Comparison of ENCODE assay signal across 27 cellular contexts in genomic region chr1:232450626-232451025, GRCh38.
"Had no signal": no experiment of that assay in that cellular context is flagged by ENCODE, and none has a peak within 500 bp of the region (broad histone marks: within the 10 kb centered on the region; RNA-seq: fewer than 3 reads in every experiment).

No MANE protein-coding gene starts in this region.

- H3K27ac ChIP-seq: epithelial cell of prostate, hepatocyte, sigmoid colon, transverse colon, VCaP had no signal

- H2AFZ ChIP-seq: hepatocyte had no signal

- H3K4me2 ChIP-seq: hepatocyte, smooth muscle cell had no signal

- H3K4me3 Mint-ChIP-seq: activated CD4-positive, alpha-beta T cell treated with anti-CD3 and anti-CD28 coated beads, Interleukin-2, amount 10 ng/mL, durations not matched to agents 24 days and 14 days; activated CD8-positive, alpha-beta memory T cell treated with anti-CD3 and anti-CD28 coated beads, Interleukin-2, amount 10 ng/mL, durations not matched to agents 7 days and 5 days; activated CD8-positive, alpha-beta T cell treated with anti-CD3 and anti-CD28 coated beads for 36 hours; activated naive CD4-positive, alpha-beta T cell treated with anti-CD3 and anti-CD28 coated beads, Interleukin-2, amount 50 U/mL, for 24 hours; immature natural killer cell; nephron; stimulated activated memory B cell treated with anti-CD40 and anti-IgM and Interleukin-4, amounts not matched to agents 10 μg/mL and 1 μg/mL and 100 μg/mL, for 72 hours; T-cell; T-helper 2 cell treated with Interferon-gamma antibody and Interleukin-4, amounts not matched to agents 5 μg/mL and 100 μg/mL, for 36 hours had no signal

- ATAC-seq: activated CD4-positive, CD25-positive, alpha-beta regulatory T cell treated with anti-CD3 and anti-CD28 coated beads, Interleukin-2, amount 50 U/mL, for 24 hours; activated CD8-positive, alpha-beta memory T cell treated with anti-CD3 and anti-CD28 coated beads, Interleukin-2, amount 10 ng/mL, durations not matched to agents 7 days and 5 days; activated CD8-positive, alpha-beta T cell treated with anti-CD3 and anti-CD28 coated beads for 36 hours; left lobe of liver; stimulated activated memory B cell treated with anti-CD40 and anti-IgM and Interleukin-4, amounts not matched to agents 10 μg/mL and 1 μg/mL and 100 μg/mL, for 72 hours; T-cell had no signal

- H3K27me3 Mint-ChIP-seq: activated CD4-positive, alpha-beta T cell treated with anti-CD3 and anti-CD28 coated beads, Interleukin-2, amount 10 ng/mL, durations not matched to agents 24 days and 14 days; activated CD8-positive, alpha-beta T cell treated with anti-CD3 and anti-CD28 coated beads for 36 hours; activated naive CD4-positive, alpha-beta T cell treated with anti-CD3 and anti-CD28 coated beads, Interleukin-2, amount 50 U/mL, for 24 hours; stimulated activated memory B cell treated with anti-CD40 and anti-IgM and Interleukin-4, amounts not matched to agents 10 μg/mL and 1 μg/mL and 100 μg/mL, for 72 hours had no signal

- H3K9me3 ChIP-seq: sigmoid colon, transverse colon had no signal

- H3K36me3 ChIP-seq: transverse colon had no signal

- H3K4me1 Mint-ChIP-seq: activated naive CD4-positive, alpha-beta T cell treated with anti-CD3 and anti-CD28 coated beads, Interleukin-2, amount 50 U/mL, for 24 hours; stimulated activated memory B cell treated with anti-CD40 and anti-IgM and Interleukin-4, amounts not matched to agents 10 μg/mL and 1 μg/mL and 100 μg/mL, for 72 hours had no signal

- H3K27me3 ChIP-seq: hepatocyte, sigmoid colon, transverse colon had no signal

- DNase-seq: activated CD4-positive, alpha-beta T cell treated with anti-CD3 and anti-CD28 coated beads, Interleukin-2, amount 10 ng/mL, durations not matched to agents 24 days and 14 days; activated CD8-positive, alpha-beta memory T cell treated with anti-CD3 and anti-CD28 coated beads, Interleukin-2, amount 10 ng/mL, durations not matched to agents 7 days and 5 days; activated CD8-positive, alpha-beta T cell treated with anti-CD3 and anti-CD28 coated beads for 36 hours; activated gamma-delta T cell treated with Interleukin-2 at 50 U/mL for 16 hours; activated T-cell treated with anti-CD3 and anti-CD28 coated beads for 4 hours; cerebellar nuclear complex; cortex of kidney; glutamatergic neuron; immature natural killer cell; midbrain; posterior cingulate gyrus; retina; sigmoid colon; stimulated activated CD4-positive, alpha-beta T cell treated with anti-CD3 and anti-CD28 coated beads, Interleukin-15, amount 100 ng/mL, for 24 hours; T-cell; transverse colon had no signal

- H3K9me3 Mint-ChIP-seq: activated CD4-positive, alpha-beta T cell treated with anti-CD3 and anti-CD28 coated beads, Interleukin-2, amount 10 ng/mL, durations not matched to agents 24 days and 14 days; activated CD8-positive, alpha-beta T cell treated with anti-CD3 and anti-CD28 coated beads for 36 hours; activated naive CD4-positive, alpha-beta T cell treated with anti-CD3 and anti-CD28 coated beads, Interleukin-2, amount 50 U/mL, for 24 hours; immature natural killer cell; nephron; stimulated activated memory B cell treated with anti-CD40 and anti-IgM and Interleukin-4, amounts not matched to agents 10 μg/mL and 1 μg/mL and 100 μg/mL, for 72 hours; T-cell; T-helper 2 cell treated with Interferon-gamma antibody and Interleukin-4, amounts not matched to agents 5 μg/mL and 100 μg/mL, for 36 hours had no signal

- H3K4me3 ChIP-seq: hepatocyte, lung, sigmoid colon, smooth muscle cell, transverse colon had no signal

- H3K27ac Mint-ChIP-seq: activated CD4-positive, alpha-beta T cell treated with anti-CD3 and anti-CD28 coated beads, Interleukin-2, amount 10 ng/mL, durations not matched to agents 24 days and 14 days; activated CD8-positive, alpha-beta memory T cell treated with anti-CD3 and anti-CD28 coated beads, Interleukin-2, amount 10 ng/mL, durations not matched to agents 7 days and 5 days; activated CD8-positive, alpha-beta T cell treated with anti-CD3 and anti-CD28 coated beads for 36 hours; activated naive CD4-positive, alpha-beta T cell treated with anti-CD3 and anti-CD28 coated beads, Interleukin-2, amount 50 U/mL, for 24 hours; immature natural killer cell; stimulated activated memory B cell treated with anti-CD40 and anti-IgM and Interleukin-4, amounts not matched to agents 10 μg/mL and 1 μg/mL and 100 μg/mL, for 72 hours; T-cell; T-helper 2 cell treated with Interferon-gamma antibody and Interleukin-4, amounts not matched to agents 5 μg/mL and 100 μg/mL, for 36 hours had no signal

- H3K4me1 ChIP-seq: transverse colon had no signal

- H3K36me3 Mint-ChIP-seq: activated CD8-positive, alpha-beta memory T cell treated with anti-CD3 and anti-CD28 coated beads, Interleukin-2, amount 10 ng/mL, durations not matched to agents 7 days and 5 days; activated naive CD4-positive, alpha-beta T cell treated with anti-CD3 and anti-CD28 coated beads, Interleukin-2, amount 50 U/mL, for 24 hours; immature natural killer cell; stimulated activated memory B cell treated with anti-CD40 and anti-IgM and Interleukin-4, amounts not matched to agents 10 μg/mL and 1 μg/mL and 100 μg/mL, for 72 hours; T-cell had no signal
